Comparison of ENCODE assay signal across 1 cellular context in the genomic region with DNA sequence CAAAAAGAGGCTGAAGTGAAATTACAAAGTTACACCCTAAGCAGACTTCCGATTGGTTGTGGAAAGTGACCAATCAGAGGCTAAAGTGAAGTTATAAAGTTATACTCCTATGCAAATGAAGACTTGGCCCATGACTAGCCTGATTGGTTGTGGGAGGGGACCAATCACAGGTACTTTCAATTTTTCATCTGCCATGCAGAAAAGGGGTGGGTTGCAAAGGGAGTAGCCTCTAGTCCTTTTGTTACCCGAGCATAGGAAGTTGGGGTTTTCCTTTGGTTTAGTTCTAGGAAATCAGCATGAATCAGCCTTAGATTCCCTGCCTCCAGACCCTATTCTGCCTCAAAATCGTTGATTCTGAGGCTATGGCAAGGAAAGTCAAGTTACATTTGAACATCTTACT.
TF ChIP-seq lines count a peak whose summit lies in the region.

No MANE protein-coding gene starts in this region.

TF ChIP-seq in H1, 55 proteins besides CTCF, POLR2A, EP300 and RAD21:
- TF ChIP-seq CEBPB (IDR thresholded peaks at IDR 0.05; ENCODE audit: low read depth, low read length) (no peak), KDM4A (IDR thresholded peaks at IDR 0.05; ENCODE audit: low read depth, low read length, severe bottlenecking) (no peak), BCL11A (IDR thresholded peaks at IDR 0.05; ENCODE audit: low read depth in 2 of 2, low read length in 2 of 2) (no peak), SIN3A (conservative IDR thresholded peaks at IDR 0.05 in 1 of 2, IDR thresholded peaks at IDR 0.05 in 1 of 2; ENCODE audit: low read depth in 1 of 2, low read length in 2 of 2) (no peak), RBBP5 (IDR thresholded peaks at IDR 0.05; ENCODE audit: borderline replicate concordance, low read depth, low read length) (no peak), POLR2AphosphoS5 (IDR thresholded peaks at IDR 0.05; ENCODE audit: low read depth, low read length) (no peak), ZNF274 (IDR thresholded peaks at IDR 0.05; ENCODE audit: borderline replicate concordance, extremely low read depth, low read length) (no peak), BRCA1 (IDR thresholded peaks at IDR 0.05; ENCODE audit: low read depth, low read length) (no peak), GABPA (IDR thresholded peaks at IDR 0.05; ENCODE audit: borderline replicate concordance, insufficient read depth, low read length) (no peak), PHF8 (conservative IDR thresholded peaks at IDR 0.05; ENCODE audit: low read depth, low read length) (no peak), RXRA (IDR thresholded peaks at IDR 0.05; ENCODE audit: insufficient read depth, low read depth, low read length) (no peak), CREB1 (IDR thresholded peaks at IDR 0.05) (no peak), BACH1 (IDR thresholded peaks at IDR 0.05; ENCODE audit: low read length) (no peak)
- TF ChIP-seq, protein P1, sequence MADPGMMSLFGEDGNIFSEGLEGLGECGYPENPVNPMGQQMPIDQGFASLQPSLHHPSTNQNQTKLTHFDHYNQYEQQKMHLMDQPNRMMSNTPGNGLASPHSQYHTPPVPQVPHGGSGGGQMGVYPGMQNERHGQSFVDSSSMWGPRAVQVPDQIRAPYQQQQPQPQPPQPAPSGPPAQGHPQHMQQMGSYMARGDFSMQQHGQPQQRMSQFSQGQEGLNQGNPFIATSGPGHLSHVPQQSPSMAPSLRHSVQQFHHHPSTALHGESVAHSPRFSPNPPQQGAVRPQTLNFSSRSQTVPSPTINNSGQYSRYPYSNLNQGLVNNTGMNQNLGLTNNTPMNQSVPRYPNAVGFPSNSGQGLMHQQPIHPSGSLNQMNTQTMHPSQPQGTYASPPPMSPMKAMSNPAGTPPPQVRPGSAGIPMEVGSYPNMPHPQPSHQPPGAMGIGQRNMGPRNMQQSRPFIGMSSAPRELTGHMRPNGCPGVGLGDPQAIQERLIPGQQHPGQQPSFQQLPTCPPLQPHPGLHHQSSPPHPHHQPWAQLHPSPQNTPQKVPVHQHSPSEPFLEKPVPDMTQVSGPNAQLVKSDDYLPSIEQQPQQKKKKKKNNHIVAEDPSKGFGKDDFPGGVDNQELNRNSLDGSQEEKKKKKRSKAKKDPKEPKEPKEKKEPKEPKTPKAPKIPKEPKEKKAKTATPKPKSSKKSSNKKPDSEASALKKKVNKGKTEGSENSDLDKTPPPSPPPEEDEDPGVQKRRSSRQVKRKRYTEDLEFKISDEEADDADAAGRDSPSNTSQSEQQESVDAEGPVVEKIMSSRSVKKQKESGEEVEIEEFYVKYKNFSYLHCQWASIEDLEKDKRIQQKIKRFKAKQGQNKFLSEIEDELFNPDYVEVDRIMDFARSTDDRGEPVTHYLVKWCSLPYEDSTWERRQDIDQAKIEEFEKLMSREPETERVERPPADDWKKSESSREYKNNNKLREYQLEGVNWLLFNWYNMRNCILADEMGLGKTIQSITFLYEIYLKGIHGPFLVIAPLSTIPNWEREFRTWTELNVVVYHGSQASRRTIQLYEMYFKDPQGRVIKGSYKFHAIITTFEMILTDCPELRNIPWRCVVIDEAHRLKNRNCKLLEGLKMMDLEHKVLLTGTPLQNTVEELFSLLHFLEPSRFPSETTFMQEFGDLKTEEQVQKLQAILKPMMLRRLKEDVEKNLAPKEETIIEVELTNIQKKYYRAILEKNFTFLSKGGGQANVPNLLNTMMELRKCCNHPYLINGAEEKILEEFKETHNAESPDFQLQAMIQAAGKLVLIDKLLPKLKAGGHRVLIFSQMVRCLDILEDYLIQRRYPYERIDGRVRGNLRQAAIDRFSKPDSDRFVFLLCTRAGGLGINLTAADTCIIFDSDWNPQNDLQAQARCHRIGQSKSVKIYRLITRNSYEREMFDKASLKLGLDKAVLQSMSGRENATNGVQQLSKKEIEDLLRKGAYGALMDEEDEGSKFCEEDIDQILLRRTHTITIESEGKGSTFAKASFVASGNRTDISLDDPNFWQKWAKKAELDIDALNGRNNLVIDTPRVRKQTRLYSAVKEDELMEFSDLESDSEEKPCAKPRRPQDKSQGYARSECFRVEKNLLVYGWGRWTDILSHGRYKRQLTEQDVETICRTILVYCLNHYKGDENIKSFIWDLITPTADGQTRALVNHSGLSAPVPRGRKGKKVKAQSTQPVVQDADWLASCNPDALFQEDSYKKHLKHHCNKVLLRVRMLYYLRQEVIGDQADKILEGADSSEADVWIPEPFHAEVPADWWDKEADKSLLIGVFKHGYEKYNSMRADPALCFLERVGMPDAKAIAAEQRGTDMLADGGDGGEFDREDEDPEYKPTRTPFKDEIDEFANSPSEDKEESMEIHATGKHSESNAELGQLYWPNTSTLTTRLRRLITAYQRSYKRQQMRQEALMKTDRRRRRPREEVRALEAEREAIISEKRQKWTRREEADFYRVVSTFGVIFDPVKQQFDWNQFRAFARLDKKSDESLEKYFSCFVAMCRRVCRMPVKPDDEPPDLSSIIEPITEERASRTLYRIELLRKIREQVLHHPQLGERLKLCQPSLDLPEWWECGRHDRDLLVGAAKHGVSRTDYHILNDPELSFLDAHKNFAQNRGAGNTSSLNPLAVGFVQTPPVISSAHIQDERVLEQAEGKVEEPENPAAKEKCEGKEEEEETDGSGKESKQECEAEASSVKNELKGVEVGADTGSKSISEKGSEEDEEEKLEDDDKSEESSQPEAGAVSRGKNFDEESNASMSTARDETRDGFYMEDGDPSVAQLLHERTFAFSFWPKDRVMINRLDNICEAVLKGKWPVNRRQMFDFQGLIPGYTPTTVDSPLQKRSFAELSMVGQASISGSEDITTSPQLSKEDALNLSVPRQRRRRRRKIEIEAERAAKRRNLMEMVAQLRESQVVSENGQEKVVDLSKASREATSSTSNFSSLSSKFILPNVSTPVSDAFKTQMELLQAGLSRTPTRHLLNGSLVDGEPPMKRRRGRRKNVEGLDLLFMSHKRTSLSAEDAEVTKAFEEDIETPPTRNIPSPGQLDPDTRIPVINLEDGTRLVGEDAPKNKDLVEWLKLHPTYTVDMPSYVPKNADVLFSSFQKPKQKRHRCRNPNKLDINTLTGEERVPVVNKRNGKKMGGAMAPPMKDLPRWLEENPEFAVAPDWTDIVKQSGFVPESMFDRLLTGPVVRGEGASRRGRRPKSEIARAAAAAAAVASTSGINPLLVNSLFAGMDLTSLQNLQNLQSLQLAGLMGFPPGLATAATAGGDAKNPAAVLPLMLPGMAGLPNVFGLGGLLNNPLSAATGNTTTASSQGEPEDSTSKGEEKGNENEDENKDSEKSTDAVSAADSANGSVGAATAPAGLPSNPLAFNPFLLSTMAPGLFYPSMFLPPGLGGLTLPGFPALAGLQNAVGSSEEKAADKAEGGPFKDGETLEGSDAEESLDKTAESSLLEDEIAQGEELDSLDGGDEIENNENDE (IDR thresholded peaks at IDR 0.05; ENCODE audit: insufficient replicate concordance, low read length), result no peak
- TF ChIP-seq, protein P2, sequence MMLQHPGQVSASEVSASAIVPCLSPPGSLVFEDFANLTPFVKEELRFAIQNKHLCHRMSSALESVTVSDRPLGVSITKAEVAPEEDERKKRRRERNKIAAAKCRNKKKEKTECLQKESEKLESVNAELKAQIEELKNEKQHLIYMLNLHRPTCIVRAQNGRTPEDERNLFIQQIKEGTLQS (IDR thresholded peaks at IDR 0.05; ENCODE audit: insufficient read depth, low read depth, low read length), result no peak
- TF ChIP-seq, protein P3, sequence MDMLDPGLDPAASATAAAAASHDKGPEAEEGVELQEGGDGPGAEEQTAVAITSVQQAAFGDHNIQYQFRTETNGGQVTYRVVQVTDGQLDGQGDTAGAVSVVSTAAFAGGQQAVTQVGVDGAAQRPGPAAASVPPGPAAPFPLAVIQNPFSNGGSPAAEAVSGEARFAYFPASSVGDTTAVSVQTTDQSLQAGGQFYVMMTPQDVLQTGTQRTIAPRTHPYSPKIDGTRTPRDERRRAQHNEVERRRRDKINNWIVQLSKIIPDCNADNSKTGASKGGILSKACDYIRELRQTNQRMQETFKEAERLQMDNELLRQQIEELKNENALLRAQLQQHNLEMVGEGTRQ (IDR thresholded peaks at IDR 0.05; ENCODE audit: low read length), result no peak
- TF ChIP-seq, protein P4, sequence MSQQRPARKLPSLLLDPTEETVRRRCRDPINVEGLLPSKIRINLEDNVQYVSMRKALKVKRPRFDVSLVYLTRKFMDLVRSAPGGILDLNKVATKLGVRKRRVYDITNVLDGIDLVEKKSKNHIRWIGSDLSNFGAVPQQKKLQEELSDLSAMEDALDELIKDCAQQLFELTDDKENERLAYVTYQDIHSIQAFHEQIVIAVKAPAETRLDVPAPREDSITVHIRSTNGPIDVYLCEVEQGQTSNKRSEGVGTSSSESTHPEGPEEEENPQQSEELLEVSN (IDR thresholded peaks at IDR 0.05), result no peak
